17 cellular contexts compared by ENCODE assay signal in genomic region chr15:49179433-49180190, GRCh38.
"Had no signal": no experiment of that assay in that cellular context is flagged by ENCODE, and none has a peak within 500 bp of the region (broad histone marks: within the 10 kb centered on the region; RNA-seq: fewer than 3 reads in every experiment).

No MANE protein-coding gene starts in this region.

- H3K4me3 ChIP-seq: gastroesophageal sphincter, hepatocyte, neural progenitor cell, ovary, smooth muscle cell, tibial artery had no signal

- H3K27me3 ChIP-seq: gastroesophageal sphincter, hepatocyte, neural progenitor cell, ovary, tibial artery had no signal

- ATAC-seq: gastroesophageal sphincter; natural killer cell; right cardiac atrium; stimulated activated effector memory CD8-positive, alpha-beta T cell treated with anti-CD3 and anti-CD28 coated beads, Interleukin-12 subunit alpha, Interleukin-12 subunit beta, amount 100 ng/mL, for 72 hours; stimulated activated naive CD8-positive, alpha-beta T cell treated with anti-CD3 and anti-CD28 coated beads, Interleukin-15, Interleukin-2, amounts not matched to agents 100 U/mL and 50 U/mL, for 24 hours had no signal

- H3K27ac ChIP-seq: gastroesophageal sphincter, hepatocyte, neural progenitor cell, ovary, tibial artery had no signal

- H3K4me1 ChIP-seq: gastroesophageal sphincter, neural progenitor cell, tibial artery had no signal

- H3K36me3 ChIP-seq: gastroesophageal sphincter, neural progenitor cell, ovary had no signal

- H3K9ac ChIP-seq: neural progenitor cell had no signal

- H3K4me2 ChIP-seq: hepatocyte, neural progenitor cell, smooth muscle cell had no signal

- H3K9me3 ChIP-seq: gastroesophageal sphincter, ovary, tibial artery had no signal

- FAIRE-seq: colon, endothelial cell of umbilical vein had no signal

- DNase-seq: cerebellar nuclear complex; endodermal cell; natural killer cell; nucleus accumbens; ovary; right cardiac atrium; stimulated activated CD4-positive, alpha-beta T cell treated with anti-CD3 and anti-CD28 coated beads, Interleukin-2, amount 100 ng/mL, for 48 hours; stimulated activated CD8-positive, alpha-beta memory T cell treated with anti-CD3 and anti-CD28 coated beads, Interleukin-4, amount 100 ng/mL, for 48 hours; stimulated activated naive CD8-positive, alpha-beta T cell treated with anti-CD3 and anti-CD28 coated beads, Interleukin-15, Interleukin-2, amounts not matched to agents 100 U/mL and 50 U/mL, for 24 hours; tibial artery had no signal

- H2AFZ ChIP-seq: hepatocyte, neural progenitor cell had no signal
